1 cellular context compared by ENCODE assay signal in the genomic region with DNA sequence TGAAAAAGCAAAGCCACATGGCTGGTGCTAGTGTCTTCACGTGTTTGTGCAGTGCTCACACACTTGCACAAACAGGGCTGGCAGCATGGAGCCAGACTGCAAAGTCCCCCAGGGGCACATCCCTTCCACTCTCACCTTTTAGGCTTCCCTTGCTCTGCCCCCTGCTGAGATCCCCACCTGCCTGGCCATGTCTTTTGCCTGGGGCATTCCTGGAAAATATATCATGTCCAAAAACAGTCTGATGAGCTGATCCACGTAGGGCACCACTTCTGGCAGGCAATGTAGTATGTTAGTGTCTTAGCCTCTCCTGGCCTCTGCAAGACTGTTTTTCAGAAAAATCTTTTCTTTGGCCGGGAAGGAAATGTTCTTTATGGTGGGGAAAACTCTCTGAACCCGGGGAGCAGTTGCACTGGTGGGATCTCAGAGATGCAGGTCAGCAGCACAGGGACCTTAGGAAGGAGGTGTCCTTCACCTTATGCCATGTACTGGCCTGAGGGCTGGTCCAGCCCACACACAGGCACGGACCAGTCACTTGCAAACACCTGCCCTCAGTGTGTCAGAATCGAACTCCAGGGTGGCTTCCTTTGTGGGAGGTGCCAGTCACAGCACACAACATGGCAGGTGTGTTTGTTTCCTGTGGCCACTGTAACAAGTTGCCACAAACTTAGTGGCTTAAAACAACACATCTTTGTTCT.
TF ChIP-seq lines count a peak whose summit lies in the region.

No MANE protein-coding gene starts in this region.

TF ChIP-seq in A549, 52 proteins besides CTCF, POLR2A, EP300 and RAD21 (continued from another document):
- TF ChIP-seq FOSL2 (IDR thresholded peaks at IDR 0.05) (no peak), FOSL2 (CRISPR knock-in tag; IDR thresholded peaks at IDR 0.05) (no peak), USF2 (IDR thresholded peaks at IDR 0.05) (no peak), JUNB (IDR thresholded peaks at IDR 0.05) (no peak), SMC3 (IDR thresholded peaks at IDR 0.05) (no peak), JUN (IDR thresholded peaks at IDR 0.05) (no peak)
